ENCODE assay signal across 34 cellular contexts in genomic region chr12:58470266-58471010, GRCh38.
"Had no signal": no experiment of that assay in that cellular context is flagged by ENCODE, and none has a peak within 500 bp of the region (broad histone marks: within the 10 kb centered on the region; RNA-seq: fewer than 3 reads in every experiment).

No MANE protein-coding gene starts in this region.

- ATAC-seq: activated CD8-positive, alpha-beta memory T cell treated with anti-CD3 and anti-CD28 coated beads, Interleukin-2, amount 10 ng/mL, durations not matched to agents 7 days and 5 days; activated naive CD8-positive, alpha-beta T cell treated with anti-CD3 and anti-CD28 coated beads, Interleukin-2, amount 50 U/mL, for 24 hours; Right ventricle myocardium inferior had no signal

- DNase-seq: activated B cell treated with CpG ODN at 0.5 μM for 24 hours; activated CD4-positive, alpha-beta memory T cell treated with anti-CD3 and anti-CD28 coated beads, Interleukin-2, amount 10 ng/mL, durations not matched to agents 7 days and 5 days; activated CD4-positive, alpha-beta T cell treated with anti-CD3 and anti-CD28 coated beads for 4 hours; activated CD4-positive, alpha-beta T cell treated with anti-CD3 and anti-CD28 coated beads, Interleukin-2, amount 50 U/mL, for 1 hour; activated CD4-positive, CD25-positive, alpha-beta regulatory T cell treated with anti-CD3 and anti-CD28 coated beads, Interleukin-2, amount 50 U/mL, for 72 hours; activated CD8-positive, alpha-beta memory T cell treated with anti-CD3 and anti-CD28 coated beads for 24 hours; activated CD8-positive, alpha-beta memory T cell treated with anti-CD3 and anti-CD28 coated beads, Interleukin-2, amount 10 ng/mL, durations not matched to agents 7 days and 5 days; activated CD8-positive, alpha-beta memory T cell treated with anti-CD3 and anti-CD28 coated beads, Interleukin-2, amount 50 U/mL, for 48 hours; activated effector memory CD4-positive, alpha-beta T cell treated with Interleukin-2 at 50 U/mL for 16 hours; activated naive CD4-positive, alpha-beta T cell treated with anti-CD3 and anti-CD28 coated beads, Interleukin-2, amount 10 ng/mL, durations not matched to agents 7 days and 5 days; activated naive CD8-positive, alpha-beta T cell treated with anti-CD3 and anti-CD28 coated beads, Interleukin-2, amount 50 U/mL, for 24 hours; activated T-cell treated with anti-CD3 and anti-CD28 coated beads, Interleukin-2, amount 50 U/mL, for 48 hours; anterior cingulate cortex; caudate nucleus; cerebellar nuclear complex; NCI-H1092; NCI-H1436 treated with DMSO at 0.1 percent for 48 hours; NCI-H1694 treated with DMSO at 0.1 percent for 48 hours; NCI-H2029; NCI-H2171; NCI-H510A; NCI-H526; NCI-H748 treated with DMSO at 0.1 percent for 48 hours; NK-92 treated with Interleukin-12 subunit alpha and Interleukin-12 subunit beta, amount 100 ng/mL, for 24 hours; PC-9; SIG-M5; SW 1271; T-helper 1 cell; T-helper 9 cell had no signal

- H3K4me3 ChIP-seq: PC-9 had no signal

- H3K4me3 Mint-ChIP-seq: activated B cell treated with CpG ODN at 0.5 μM for 24 hours; activated CD4-positive, alpha-beta memory T cell treated with anti-CD3 and anti-CD28 coated beads, Interleukin-2, amount 10 ng/mL, durations not matched to agents 7 days and 5 days; activated CD8-positive, alpha-beta memory T cell treated with anti-CD3 and anti-CD28 coated beads, Interleukin-2, amount 10 ng/mL, durations not matched to agents 7 days and 5 days; activated naive CD4-positive, alpha-beta T cell treated with anti-CD3 and anti-CD28 coated beads, Interleukin-2, amount 10 ng/mL, durations not matched to agents 7 days and 5 days; activated naive CD8-positive, alpha-beta T cell; activated naive CD8-positive, alpha-beta T cell treated with anti-CD3 and anti-CD28 coated beads, Interleukin-2, amount 50 U/mL, for 24 hours; brain had no signal

- H3K4me1 Mint-ChIP-seq: activated B cell treated with CpG ODN at 0.5 μM for 24 hours; activated CD4-positive, alpha-beta memory T cell treated with anti-CD3 and anti-CD28 coated beads, Interleukin-2, amount 10 ng/mL, durations not matched to agents 7 days and 5 days; activated CD8-positive, alpha-beta memory T cell treated with anti-CD3 and anti-CD28 coated beads, Interleukin-2, amount 10 ng/mL, durations not matched to agents 7 days and 5 days; activated naive CD4-positive, alpha-beta T cell treated with anti-CD3 and anti-CD28 coated beads, Interleukin-2, amount 10 ng/mL, durations not matched to agents 7 days and 5 days; activated naive CD8-positive, alpha-beta T cell treated with anti-CD3 and anti-CD28 coated beads, Interleukin-2, amount 50 U/mL, for 24 hours; brain had no signal

- H3K27ac Mint-ChIP-seq: activated B cell treated with CpG ODN at 0.5 μM for 24 hours; activated CD4-positive, alpha-beta memory T cell treated with anti-CD3 and anti-CD28 coated beads, Interleukin-2, amount 10 ng/mL, durations not matched to agents 7 days and 5 days; activated CD8-positive, alpha-beta memory T cell treated with anti-CD3 and anti-CD28 coated beads, Interleukin-2, amount 10 ng/mL, durations not matched to agents 7 days and 5 days; activated naive CD4-positive, alpha-beta T cell treated with anti-CD3 and anti-CD28 coated beads, Interleukin-2, amount 10 ng/mL, durations not matched to agents 7 days and 5 days; activated naive CD8-positive, alpha-beta T cell; activated naive CD8-positive, alpha-beta T cell treated with anti-CD3 and anti-CD28 coated beads, Interleukin-2, amount 50 U/mL, for 24 hours; brain had no signal

- H2AFZ ChIP-seq: PC-9 had no signal

- H3K27ac ChIP-seq: PC-9, RWPE1, VCaP had no signal

- H3K27me3 Mint-ChIP-seq: activated B cell treated with CpG ODN at 0.5 μM for 24 hours; activated CD4-positive, alpha-beta memory T cell treated with anti-CD3 and anti-CD28 coated beads, Interleukin-2, amount 10 ng/mL, durations not matched to agents 7 days and 5 days; activated CD8-positive, alpha-beta memory T cell treated with anti-CD3 and anti-CD28 coated beads, Interleukin-2, amount 10 ng/mL, durations not matched to agents 7 days and 5 days; activated naive CD4-positive, alpha-beta T cell treated with anti-CD3 and anti-CD28 coated beads, Interleukin-2, amount 10 ng/mL, durations not matched to agents 7 days and 5 days; activated naive CD8-positive, alpha-beta T cell treated with anti-CD3 and anti-CD28 coated beads, Interleukin-2, amount 50 U/mL, for 24 hours had no signal

- H3K4me2 ChIP-seq: PC-9 had no signal
